Comparison of ENCODE assay signal across 31 cellular contexts in the genomic region with DNA sequence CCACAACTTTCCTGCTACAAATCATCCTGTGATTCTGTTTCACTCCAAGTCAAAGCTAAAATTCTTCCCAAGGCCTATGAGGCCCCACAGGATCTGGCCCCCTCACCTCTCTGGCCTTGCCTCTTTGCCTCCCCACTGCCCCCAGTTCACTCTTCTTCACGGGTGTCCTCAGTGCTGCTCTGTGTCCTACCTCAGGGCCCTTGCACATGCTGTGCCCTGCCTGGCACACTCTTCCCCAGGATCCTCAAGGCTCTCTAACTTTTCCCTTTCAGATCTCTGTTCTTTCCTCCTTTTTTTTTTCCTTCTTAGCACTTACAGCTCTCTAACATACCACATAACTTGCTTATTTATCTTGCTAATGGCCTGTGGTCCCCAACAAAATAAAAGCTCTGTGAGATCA. TPM values are rescaled to one million over a fixed set of nuclear protein-coding genes. Genes with fewer than 3 reads are reported as not detected.
"Had no signal": no experiment of that assay in that cellular context is flagged by ENCODE, and none has a peak within 500 bp of the region (broad histone marks: within the 10 kb centered on the region; RNA-seq: fewer than 3 reads in every experiment).

No MANE protein-coding gene starts in this region.

- H3K4me3 Mint-ChIP-seq: immature natural killer cell; naive thymus-derived CD8-positive, alpha-beta T cell; nephron progenitor cell; stimulated activated memory B cell treated with anti-CD40 and anti-IgM and Interleukin-4, amounts not matched to agents 10 μg/mL and 1 μg/mL and 100 μg/mL, for 72 hours had no signal

- ATAC-seq: foreskin keratinocyte; gastroesophageal sphincter; heart left ventricle; left ventricle myocardium superior; lower lobe of right lung; naive thymus-derived CD8-positive, alpha-beta T cell; psoas muscle; right cardiac atrium; stimulated activated memory B cell treated with anti-CD40 and anti-IgM and Interleukin-4, amounts not matched to agents 10 μg/mL and 1 μg/mL and 100 μg/mL, for 72 hours; stimulated activated naive CD8-positive, alpha-beta T cell treated with anti-CD3 and anti-CD28 coated beads, Interleukin-15, Interleukin-2, amounts not matched to agents 100 U/mL and 50 U/mL, for 24 hours; upper lobe of right lung had no signal

- DNase-seq: dorsolateral prefrontal cortex; effector CD4-positive, alpha-beta T cell; foreskin keratinocyte; heart left ventricle; immature natural killer cell; left ventricle myocardium superior; lower lobe of right lung; naive thymus-derived CD8-positive, alpha-beta T cell; nephron progenitor cell; nucleus accumbens; ovary; psoas muscle; right cardiac atrium; sigmoid colon; stimulated activated CD4-positive, alpha-beta T cell treated with anti-CD3 and anti-CD28 coated beads, Interleukin-2, amount 100 ng/mL, for 24 hours; stimulated activated CD4-positive, alpha-beta T cell treated with anti-CD3 and anti-CD28 coated beads, Interleukin-4, amount 100 ng/mL, for 24 hours; stimulated activated naive CD8-positive, alpha-beta T cell treated with anti-CD3 and anti-CD28 coated beads, Interleukin-15, Interleukin-2, amounts not matched to agents 100 U/mL and 50 U/mL, for 24 hours; substantia nigra; testis; transverse colon; upper lobe of right lung; uterus had no signal

- H3K27me3 ChIP-seq: ovary, testis had no signal

- FAIRE-seq: colon had no signal

- H3K9me3 Mint-ChIP-seq: naive thymus-derived CD8-positive, alpha-beta T cell; nephron progenitor cell; stimulated activated memory B cell treated with anti-CD40 and anti-IgM and Interleukin-4, amounts not matched to agents 10 μg/mL and 1 μg/mL and 100 μg/mL, for 72 hours had no signal

- H3K36me3 ChIP-seq: gastroesophageal sphincter, heart left ventricle, lower lobe of right lung, ovary, sigmoid colon, transverse colon, upper lobe of right lung, uterus had no signal

- H3K27me3 Mint-ChIP-seq: naive thymus-derived CD8-positive, alpha-beta T cell; stimulated activated memory B cell treated with anti-CD40 and anti-IgM and Interleukin-4, amounts not matched to agents 10 μg/mL and 1 μg/mL and 100 μg/mL, for 72 hours had no signal

- H3K27ac Mint-ChIP-seq: immature natural killer cell; nephron progenitor cell; stimulated activated memory B cell treated with anti-CD40 and anti-IgM and Interleukin-4, amounts not matched to agents 10 μg/mL and 1 μg/mL and 100 μg/mL, for 72 hours had no signal

- H3K9me3 ChIP-seq: gastroesophageal sphincter, heart left ventricle, lower lobe of right lung, ovary, psoas muscle, sigmoid colon, testis, transverse colon, upper lobe of right lung, uterus had no signal

- H3K36me3 Mint-ChIP-seq: immature natural killer cell; naive thymus-derived CD8-positive, alpha-beta T cell had no signal

- H3K4me1 Mint-ChIP-seq: nephron progenitor cell had no signal

- H3K4me3 ChIP-seq: dorsolateral prefrontal cortex, gastroesophageal sphincter, heart left ventricle, hepatocyte, lower lobe of right lung, ovary, psoas muscle, sigmoid colon, testis, transverse colon, upper lobe of right lung, uterus had no signal

- H3K4me1 ChIP-seq: foreskin keratinocyte, lower lobe of right lung, psoas muscle, testis, uterus had no signal

- H3K27ac ChIP-seq: epithelial cell of prostate, foreskin keratinocyte, gastroesophageal sphincter, heart left ventricle, hepatocyte, lower lobe of right lung, ovary, psoas muscle, sigmoid colon, testis, transverse colon, upper lobe of right lung, uterus had no signal

RNA-seq across cellular contexts. Expression of gene RASAL1, which starts 29.2 kb away (rescaled TPM):
- total RNA-seq: fibroblast of lung, heart left ventricle, hepatocyte, left ventricle myocardium superior, mesenteric fat pad, myocyte, right cardiac atrium, skeletal muscle tissue had no signal
- polyA plus RNA-seq: fibroblast of lung, foreskin keratinocyte, heart left ventricle, immature natural killer cell, psoas muscle, right cardiac atrium had no signal

RNA-seq across cellular contexts. Expression of gene CFAP73, which starts 43.2 kb away (rescaled TPM):
- total RNA-seq: fibroblast of lung, foreskin keratinocyte, gastroesophageal sphincter, heart left ventricle, hepatocyte, left ventricle myocardium superior, mesenteric fat pad, myocyte, psoas muscle, right cardiac atrium, sigmoid colon, skeletal muscle tissue, transverse colon, upper lobe of right lung had no signal
- polyA plus RNA-seq: fibroblast of lung; foreskin keratinocyte; hepatocyte; immature natural killer cell; naive thymus-derived CD8-positive, alpha-beta T cell had no signal

RNA-seq across cellular contexts. Expression of gene DTX1, which starts 49.8 kb away (rescaled TPM):
- total RNA-seq: fibroblast of lung, foreskin keratinocyte had no signal
- polyA plus RNA-seq: fibroblast of lung, foreskin keratinocyte had no signal
